Comparison of ENCODE assay signal across 12 cellular contexts in the genomic region with DNA sequence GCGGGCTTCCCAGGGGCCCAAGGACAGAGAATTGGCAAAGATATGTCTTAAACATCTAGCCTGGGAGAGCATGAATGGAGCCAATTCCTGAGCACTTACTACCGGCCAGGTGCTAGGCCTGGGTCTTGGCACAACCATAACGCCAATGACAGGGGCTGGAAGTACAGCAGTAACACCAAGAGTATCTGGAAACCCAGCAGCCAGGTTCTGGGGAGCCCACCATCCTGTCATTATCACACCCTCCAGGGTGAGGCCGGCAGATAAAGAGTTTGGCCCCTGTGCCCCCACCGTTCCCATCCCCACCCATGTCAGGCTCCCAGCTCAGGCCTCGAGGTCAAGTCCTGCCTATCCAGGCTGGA. TPM values are rescaled to one million over a fixed set of nuclear protein-coding genes. Genes with fewer than 3 reads are reported as not detected.
DNase-seq lines count a peak whose midpoint lies in the region; ATAC-seq and TF ChIP-seq lines count a peak whose summit lies in the region.
"Had no signal": no experiment of that assay in that cellular context is flagged by ENCODE, and none has a peak within 500 bp of the region (broad histone marks: within the 10 kb centered on the region; RNA-seq: fewer than 3 reads in every experiment).

No MANE protein-coding gene starts in this region.

- H3K4me1 Mint-ChIP-seq in activated CD4-positive, alpha-beta T cell treated with anti-CD3 and anti-CD28 coated beads, Interleukin-2, amount 10 ng/mL, durations not matched to agents 7 days and 5 days: peaks cover 45% of the 10 kb centered on the region
- peaks cover 78% of the 10 kb centered on the region for H3K4me1 Mint-ChIP-seq in stimulated activated naive CD8-positive, alpha-beta T cell treated with anti-CD3 and anti-CD28 coated beads, Interleukin-15, amount 100 ng/mL, for 72 hours

- no peak overlapping the region for H3K4me3 ChIP-seq in RWPE2 (ENCODE audit: severe bottlenecking)

- no peaks in the 10 kb centered on the region for H3K9me3 ChIP-seq in RWPE2 (ENCODE audit: severe bottlenecking)
- H3K9me3 ChIP-seq: gastrocnemius medialis, pancreas had no signal

- no peaks in the 10 kb centered on the region for H3K27me3 Mint-ChIP-seq in activated CD4-positive, alpha-beta T cell treated with anti-CD3 and anti-CD28 coated beads, Interleukin-2, amount 10 ng/mL, durations not matched to agents 7 days and 5 days
- no peaks in the 10 kb centered on the region for H3K27me3 Mint-ChIP-seq in stimulated activated naive CD8-positive, alpha-beta T cell treated with anti-CD3 and anti-CD28 coated beads, Interleukin-15, amount 100 ng/mL, for 72 hours

- POLR2A ChIA-PET in activated CD4-positive, alpha-beta T cell treated with anti-CD3 and anti-CD28 coated beads, Interleukin-2, amount 10 ng/mL, durations not matched to agents 7 days and 5 days (lab: Charles Lee): interaction anchor here (1.3 to 1.9 kb wide), 2 partner anchors 10 to 15 kb away, joined by 6 to 7 read pairs; no protein-coding TSS in a partner anchor

- no peaks in the 10 kb centered on the region for H3K27me3 ChIP-seq in RWPE2 (ENCODE audit: insufficient read depth, poor library complexity, severe bottlenecking)
- H3K27me3 ChIP-seq: pancreas had no signal

- H3K9me3 Mint-ChIP-seq in activated CD4-positive, alpha-beta T cell treated with anti-CD3 and anti-CD28 coated beads, Interleukin-2, amount 10 ng/mL, durations not matched to agents 7 days and 5 days: no peaks in the 10 kb centered on the region
- H3K9me3 Mint-ChIP-seq in stimulated activated naive CD8-positive, alpha-beta T cell treated with anti-CD3 and anti-CD28 coated beads, Interleukin-15, amount 100 ng/mL, for 72 hours: no peaks in the 10 kb centered on the region
- H3K9me3 Mint-ChIP-seq: H9 had no signal

- H3K4me3 Mint-ChIP-seq in activated CD4-positive, alpha-beta T cell treated with anti-CD3 and anti-CD28 coated beads, Interleukin-2, amount 10 ng/mL, durations not matched to agents 7 days and 5 days: peak overlapping the region; percentile 78
- H3K4me3 Mint-ChIP-seq in stimulated activated naive CD8-positive, alpha-beta T cell treated with anti-CD3 and anti-CD28 coated beads, Interleukin-15, amount 100 ng/mL, for 72 hours: peak overlapping the region; percentile 90 to 100

- H3K4me1 ChIP-seq in RWPE2 (ENCODE audit: insufficient read depth, poor library complexity, severe bottlenecking): peaks cover 11% of the 10 kb centered on the region

- ATAC-seq in RWPE2 (ENCODE audit: low read depth) (no peak), HG03095 (IDR thresholded peaks at IDR 0.05; ENCODE audit: unreplicated experiment) (no peak)
- ATAC-seq in stimulated activated naive CD8-positive, alpha-beta T cell treated with anti-CD3 and anti-CD28 coated beads, Interleukin-15, amount 100 ng/mL, for 72 hours: no peak
- ATAC-seq: gastrocnemius medialis had no signal

- H3K36me3 Mint-ChIP-seq in activated CD4-positive, alpha-beta T cell treated with anti-CD3 and anti-CD28 coated beads, Interleukin-2, amount 10 ng/mL, durations not matched to agents 7 days and 5 days (ENCODE audit: low read depth): peaks cover 51% of the 10 kb centered on the region

- peak overlapping the region; percentile 51 for H3K27ac ChIP-seq in RWPE2 (ENCODE audit: poor library complexity, severe bottlenecking)

- no peak for DNase-seq in activated CD4-positive, alpha-beta T cell treated with anti-CD3 and anti-CD28 coated beads, Interleukin-2, amount 10 ng/mL, durations not matched to agents 7 days and 5 days
- DNase-seq in activated CD4-positive, alpha-beta T cell treated with anti-CD3 and anti-CD28 coated beads for 1 hour: no peak
- DNase-seq in RWPE2 (ENCODE audit: low spot score): no peak
- peak; percentile 84 to 94 for DNase-seq in erythroblast (lab: John Stamatoyannopoulos, UW)
- DNase-seq in stimulated activated naive CD8-positive, alpha-beta T cell treated with anti-CD3 and anti-CD28 coated beads, Interleukin-15, amount 100 ng/mL, for 72 hours: no peak
- no peak for DNase-seq in mucosa of gallbladder (ENCODE audit: low spot score)
- DNase-seq in activated effector memory CD4-positive, alpha-beta T cell treated with anti-CD3 and anti-CD28 coated beads, Interleukin-2, amount 50 U/mL, for 16 hours: no peak
- DNase-seq: gastrocnemius medialis had no signal

- H3K36me3 ChIP-seq in RWPE2 (ENCODE audit: low read depth): peaks cover 7% of the 10 kb centered on the region; the same call in 1 of the 2 replicates
- H3K36me3 ChIP-seq: gastrocnemius medialis, pancreas had no signal

- CTCF ChIA-PET in activated CD4-positive, alpha-beta T cell treated with anti-CD3 and anti-CD28 coated beads, Interleukin-2, amount 10 ng/mL, durations not matched to agents 7 days and 5 days (lab: Charles Lee): interaction anchor here (0.6 to 15.8 kb wide), 7 partner anchors 8 to 47 kb away, joined by 3 to 89 read pairs (median 5); no protein-coding TSS in a partner anchor

- TF ChIP-seq POLR2A in erythroblast (IDR thresholded peaks at IDR 0.05; ENCODE audit: low read length): no peak

- no peak for TF ChIP-seq CTCF in RWPE2 (IDR thresholded peaks at IDR 0.05; ENCODE audit: poor library complexity, severe bottlenecking)

- H3K27ac Mint-ChIP-seq in activated CD4-positive, alpha-beta T cell treated with anti-CD3 and anti-CD28 coated beads, Interleukin-2, amount 10 ng/mL, durations not matched to agents 7 days and 5 days: peak overlapping the region; percentile 99
- H3K27ac Mint-ChIP-seq in stimulated activated naive CD8-positive, alpha-beta T cell treated with anti-CD3 and anti-CD28 coated beads, Interleukin-15, amount 100 ng/mL, for 72 hours: peak overlapping the region in 1 of 2 donors; percentile 35

RNA-seq across cellular contexts. Expression of a gene that starts 0.5 kb away (rescaled TPM):
- 100 to 1,000 TPM; 331 to 364 TPM for total RNA-seq in activated CD4-positive, alpha-beta T cell treated with anti-CD3 and anti-CD28 coated beads, Interleukin-2, amount 10 ng/mL, durations not matched to agents 7 days and 5 days
- total RNA-seq in mucosa of gallbladder: 16.2 TPM

RNA-seq across cellular contexts. Expression of a gene that starts 1.5 kb away (rescaled TPM):
- 100 to 1,000 TPM; 414 to 438 TPM for total RNA-seq in activated CD4-positive, alpha-beta T cell treated with anti-CD3 and anti-CD28 coated beads, Interleukin-2, amount 10 ng/mL, durations not matched to agents 7 days and 5 days
- 43.9 TPM for total RNA-seq in mucosa of gallbladder

RNA-seq across cellular contexts. Expression of a gene that starts 16.1 kb away (rescaled TPM):
- total RNA-seq in activated CD4-positive, alpha-beta T cell treated with anti-CD3 and anti-CD28 coated beads, Interleukin-2, amount 10 ng/mL, durations not matched to agents 7 days and 5 days: not detected
- not detected for total RNA-seq in mucosa of gallbladder
- total RNA-seq: astrocyte, gastrocnemius medialis, H9, pancreas had no signal

RNA-seq across cellular contexts. Expression of a gene that starts 38.3 kb away (rescaled TPM):
- total RNA-seq in activated CD4-positive, alpha-beta T cell treated with anti-CD3 and anti-CD28 coated beads, Interleukin-2, amount 10 ng/mL, durations not matched to agents 7 days and 5 days: 10 to 100 TPM; 49.7 to 57.6 TPM
- 142 TPM for total RNA-seq in mucosa of gallbladder

RNA-seq across cellular contexts. Expression of a gene that starts 56.8 kb away (rescaled TPM):
- 100 to 1,000 TPM; 121 to 136 TPM for total RNA-seq in activated CD4-positive, alpha-beta T cell treated with anti-CD3 and anti-CD28 coated beads, Interleukin-2, amount 10 ng/mL, durations not matched to agents 7 days and 5 days
- 4.6 TPM for total RNA-seq in mucosa of gallbladder

Comparison
In these comparisons a context has a peak if more than half of its experiments do, and no peak if none do; other contexts are left out.
1. DNase-seq: peak in erythroblast (2 of 2); none in activated CD4-positive, alpha-beta T cell treated with anti-CD3 and anti-CD28 coated beads, Interleukin-2, amount 10 ng/mL, durations not matched to agents 7 days and 5 days (single experiment), activated CD4-positive, alpha-beta T cell treated with anti-CD3 and anti-CD28 coated beads for 1 hour (single experiment), RWPE2 (single experiment), stimulated activated naive CD8-positive, alpha-beta T cell treated with anti-CD3 and anti-CD28 coated beads, Interleukin-15, amount 100 ng/mL, for 72 hours (0 of 2), mucosa of gallbladder (single experiment) and activated effector memory CD4-positive, alpha-beta T cell treated with anti-CD3 and anti-CD28 coated beads, Interleukin-2, amount 50 U/mL, for 16 hours (single experiment).
2. RNA of a gene that starts 0.5 kb away (total RNA-seq): 331 to 364 TPM in activated CD4-positive, alpha-beta T cell treated with anti-CD3 and anti-CD28 coated beads, Interleukin-2, amount 10 ng/mL, durations not matched to agents 7 days and 5 days; 16.2 TPM in mucosa of gallbladder (single experiment); every median in the first group is over 10 times any median in the second.